1 cellular context compared by ENCODE assay signal in the genomic region with DNA sequence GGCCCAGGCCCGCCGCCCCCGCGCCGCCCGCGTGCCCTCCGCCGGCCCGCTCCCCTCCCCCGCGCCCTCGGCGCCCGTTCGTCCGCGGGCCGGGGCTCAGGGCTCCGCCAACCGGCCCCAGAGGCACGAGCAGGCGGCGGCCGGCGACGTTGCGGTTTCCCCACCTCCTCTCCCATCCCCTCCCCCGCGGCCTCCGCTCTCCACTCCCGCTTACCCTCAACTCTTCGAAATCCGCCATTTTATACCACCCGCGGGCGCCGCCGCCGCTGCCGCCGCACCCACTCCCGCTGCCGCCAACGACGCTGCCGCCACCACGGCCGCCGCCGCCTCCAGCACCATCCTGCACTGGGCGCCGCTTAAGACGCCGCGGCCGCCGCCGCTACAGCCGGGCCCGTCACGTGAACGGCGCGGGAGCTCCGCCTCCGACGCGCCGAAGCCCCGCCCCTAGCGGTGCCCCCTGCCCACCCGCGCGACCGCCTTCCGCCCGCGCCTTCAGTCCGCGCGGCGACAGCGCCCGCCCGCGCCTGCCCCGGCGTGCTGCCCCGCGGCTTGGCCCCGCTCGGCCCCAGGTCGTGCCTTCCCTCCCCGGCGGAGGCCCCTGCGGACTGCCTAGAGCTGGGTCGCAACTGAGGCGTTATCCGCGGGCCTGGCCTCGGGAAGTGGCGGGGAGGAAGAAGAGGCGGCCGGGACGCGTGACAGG.
A peak's percentile ranks its signal among the peaks of the same experiment; 100 is the strongest.
TF ChIP-seq lines count a peak whose summit lies in the region.

TSS of gene KATNAL2 (plus strand) at position 495 of the 700 bp plus-strand sequence. CDS start 29,271 bp downstream, outside the sequence.
TSS of gene PIAS2 (minus strand) at position 400 of the 700 bp plus-strand sequence. CDS start at position 238, 162 bp downstream.

TF ChIP-seq in HCT116, 20 proteins besides CTCF, POLR2A, EP300 and RAD21:
- TF ChIP-seq JUND (IDR thresholded peaks at IDR 0.05), result no peak
- peak; percentile 82 for TF ChIP-seq ZFX (IDR thresholded peaks at IDR 0.05)
- no peak for TF ChIP-seq CEBPB (IDR thresholded peaks at IDR 0.05; ENCODE audit: low read depth)
- TF ChIP-seq REST (IDR thresholded peaks at IDR 0.05; ENCODE audit: low read depth), result no peak
- TF ChIP-seq SIN3A (IDR thresholded peaks at IDR 0.05; ENCODE audit: low read depth), result no peak
- TF ChIP-seq, protein P1, sequence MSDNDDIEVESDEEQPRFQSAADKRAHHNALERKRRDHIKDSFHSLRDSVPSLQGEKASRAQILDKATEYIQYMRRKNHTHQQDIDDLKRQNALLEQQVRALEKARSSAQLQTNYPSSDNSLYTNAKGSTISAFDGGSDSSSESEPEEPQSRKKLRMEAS (IDR thresholded peaks at IDR 0.05), result peak; percentile 47
- no peak for TF ChIP-seq EGR1 (IDR thresholded peaks at IDR 0.05; ENCODE audit: low read depth)
- TF ChIP-seq CBX3 (IDR thresholded peaks at IDR 0.05; ENCODE audit: low read depth), result no peak
- no peak for TF ChIP-seq EZH2phosphoT487 (IDR thresholded peaks at IDR 0.05; ENCODE audit: borderline replicate concordance)
- no peak for TF ChIP-seq ATF3 (IDR thresholded peaks at IDR 0.05)
- no peak for TF ChIP-seq EZH2 (IDR thresholded peaks at IDR 0.05)
- TF ChIP-seq SP1 (IDR thresholded peaks at IDR 0.05; ENCODE audit: low read depth), result no peak
- no peak for TF ChIP-seq ELF1 (IDR thresholded peaks at IDR 0.05; ENCODE audit: borderline replicate concordance, low read depth)
- no peak for TF ChIP-seq FOSL1 (IDR thresholded peaks at IDR 0.05; ENCODE audit: low read depth)
- no peak for TF ChIP-seq SRF (IDR thresholded peaks at IDR 0.05; ENCODE audit: low read depth)
- TF ChIP-seq POLR2AphosphoS5 (IDR thresholded peaks at IDR 0.05; ENCODE audit: low read depth, low read length), result peak; percentile 85
- TF ChIP-seq TCF7L2 (IDR thresholded peaks at IDR 0.05; ENCODE audit: borderline replicate concordance, extremely low read depth, insufficient read depth, insufficient read length), result peak; percentile 52
- TF ChIP-seq YY1 (IDR thresholded peaks at IDR 0.05; ENCODE audit: extremely low read depth, insufficient replicate concordance, low read depth, low read length), result peak; percentile 35
- no peak for TF ChIP-seq ZNF274 (IDR thresholded peaks at IDR 0.05; ENCODE audit: low read depth, low read length)
- TF ChIP-seq, protein P2, sequence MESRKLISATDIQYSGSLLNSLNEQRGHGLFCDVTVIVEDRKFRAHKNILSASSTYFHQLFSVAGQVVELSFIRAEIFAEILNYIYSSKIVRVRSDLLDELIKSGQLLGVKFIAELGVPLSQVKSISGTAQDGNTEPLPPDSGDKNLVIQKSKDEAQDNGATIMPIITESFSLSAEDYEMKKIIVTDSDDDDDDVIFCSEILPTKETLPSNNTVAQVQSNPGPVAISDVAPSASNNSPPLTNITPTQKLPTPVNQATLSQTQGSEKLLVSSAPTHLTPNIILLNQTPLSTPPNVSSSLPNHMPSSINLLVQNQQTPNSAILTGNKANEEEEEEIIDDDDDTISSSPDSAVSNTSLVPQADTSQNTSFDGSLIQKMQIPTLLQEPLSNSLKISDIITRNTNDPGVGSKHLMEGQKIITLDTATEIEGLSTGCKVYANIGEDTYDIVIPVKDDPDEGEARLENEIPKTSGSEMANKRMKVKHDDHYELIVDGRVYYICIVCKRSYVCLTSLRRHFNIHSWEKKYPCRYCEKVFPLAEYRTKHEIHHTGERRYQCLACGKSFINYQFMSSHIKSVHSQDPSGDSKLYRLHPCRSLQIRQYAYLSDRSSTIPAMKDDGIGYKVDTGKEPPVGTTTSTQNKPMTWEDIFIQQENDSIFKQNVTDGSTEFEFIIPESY (IDR thresholded peaks at IDR 0.05; ENCODE audit: extremely low read depth, insufficient replicate concordance, low read length), result peak; percentile 26
TF ChIP-seq in HCT116: peak in this region for 6.
